Comparison of ENCODE assay signal across 31 cellular contexts in the genomic region with DNA sequence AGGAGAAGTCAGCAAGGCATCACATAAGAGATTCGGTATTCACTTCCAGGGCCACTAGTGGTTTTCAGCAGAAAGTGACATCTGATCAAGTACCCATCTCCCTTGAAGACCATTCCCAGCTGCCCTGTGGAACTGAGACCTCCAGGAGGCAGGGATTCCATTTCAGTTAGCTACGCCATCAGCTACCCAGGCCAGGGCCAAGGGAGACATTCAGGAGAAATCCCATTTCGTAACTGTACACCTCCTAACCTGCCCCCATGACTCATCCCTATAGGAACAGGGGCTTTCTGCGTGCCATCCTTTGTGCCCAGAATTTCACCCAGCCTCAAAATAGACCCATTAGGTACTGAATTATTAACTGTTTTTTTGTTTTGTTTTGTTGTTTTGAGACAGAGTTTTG. TPM values are rescaled to one million over a fixed set of nuclear protein-coding genes. Genes with fewer than 3 reads are reported as not detected.
"Had no signal": no experiment of that assay in that cellular context is flagged by ENCODE, and none has a peak within 500 bp of the region (broad histone marks: within the 10 kb centered on the region; RNA-seq: fewer than 3 reads in every experiment).

No MANE protein-coding gene starts in this region.

- H3K4me1 ChIP-seq: esophagus muscularis mucosa, lower lobe of right lung, prostate gland, right atrium auricular region, transverse colon, upper lobe of right lung, uterus had no signal

- H3K4me3 ChIP-seq: dorsolateral prefrontal cortex, esophagus muscularis mucosa, lower lobe of right lung, prostate gland, right atrium auricular region, smooth muscle cell, suprapubic skin, transverse colon, upper lobe of right lung, uterus had no signal

- H3K9me3 ChIP-seq: esophagus muscularis mucosa, lower lobe of right lung, prostate gland, right atrium auricular region, suprapubic skin, transverse colon, upper lobe of right lung, uterus had no signal

- H3K36me3 ChIP-seq: esophagus muscularis mucosa, lower lobe of right lung, prostate gland, right atrium auricular region, suprapubic skin, transverse colon, upper lobe of right lung, uterus had no signal

- H3K27ac ChIP-seq: epithelial cell of prostate, esophagus muscularis mucosa, lower lobe of right lung, prostate gland, right atrium auricular region, suprapubic skin, transverse colon, upper lobe of right lung, uterus had no signal

- DNase-seq: dorsolateral prefrontal cortex; effector CD4-positive, alpha-beta T cell; foreskin melanocyte; immature natural killer cell; islet precursor cell; kidney glomerular epithelial cell; left colon; left ventricle myocardium superior; lower lobe of right lung; natural killer cell; stimulated activated CD4-positive, alpha-beta T cell treated with anti-CD3 and anti-CD28 coated beads, Interleukin-12 subunit alpha, Interleukin-12 subunit beta, amount 100 ng/mL, for 4 hours; stimulated activated CD4-positive, alpha-beta T cell treated with anti-CD3 and anti-CD28 coated beads, Interleukin-1b, Interleukin-23, amount 100 ng/mL, for 48 hours; stimulated activated CD4-positive, alpha-beta T cell treated with anti-CD3 and anti-CD28 coated beads, Interleukin-4, amount 100 ng/mL, for 1 hour; stimulated activated CD8-positive, alpha-beta memory T cell treated with anti-CD3 and anti-CD28 coated beads, Interleukin-4, amount 100 ng/mL, for 48 hours; stimulated activated naive CD4-positive, alpha-beta T cell; stimulated activated naive CD8-positive, alpha-beta T cell treated with anti-CD3 and anti-CD28 coated beads, Interleukin-15, amount 100 ng/mL, for 72 hours; transverse colon; upper lobe of right lung; uterus had no signal

- H3K9me3 Mint-ChIP-seq: immature natural killer cell; memory B cell; natural killer cell; neural crest cell; stimulated activated naive CD8-positive, alpha-beta T cell treated with anti-CD3 and anti-CD28 coated beads, Interleukin-15, amount 100 ng/mL, for 72 hours had no signal

- ATAC-seq: left colon; left ventricle myocardium superior; lower lobe of right lung; natural killer cell; sciatic nerve; stimulated activated naive CD8-positive, alpha-beta T cell treated with anti-CD3 and anti-CD28 coated beads, Interleukin-15, amount 100 ng/mL, for 72 hours; upper lobe of right lung had no signal

- H3K4me2 ChIP-seq: smooth muscle cell had no signal

- H3K4me1 Mint-ChIP-seq: memory B cell; natural killer cell; stimulated activated naive CD8-positive, alpha-beta T cell treated with anti-CD3 and anti-CD28 coated beads, Interleukin-15, amount 100 ng/mL, for 72 hours had no signal

- H3K27me3 ChIP-seq: esophagus muscularis mucosa, right atrium auricular region, suprapubic skin, transverse colon, upper lobe of right lung, uterus had no signal

- H3K36me3 Mint-ChIP-seq: immature natural killer cell, memory B cell, natural killer cell had no signal

- H3K27ac Mint-ChIP-seq: memory B cell; natural killer cell; stimulated activated naive CD8-positive, alpha-beta T cell treated with anti-CD3 and anti-CD28 coated beads, Interleukin-15, amount 100 ng/mL, for 72 hours had no signal

- H3K4me3 Mint-ChIP-seq: immature natural killer cell; memory B cell; natural killer cell; neural crest cell; stimulated activated naive CD8-positive, alpha-beta T cell treated with anti-CD3 and anti-CD28 coated beads, Interleukin-15, amount 100 ng/mL, for 72 hours had no signal

RNA-seq across cellular contexts. Expression of gene SPATA12, which starts 24.7 kb away (rescaled TPM):
- total RNA-seq: fibroblast of lung, left colon, left ventricle myocardium superior, mononuclear cell, natural killer cell, neural crest cell, osteocyte, right atrium auricular region, sciatic nerve, smooth muscle cell, suprapubic skin, transverse colon had no signal
- polyA plus RNA-seq: fibroblast of lung, immature natural killer cell, smooth muscle cell had no signal
